ENCODE assay signal across 1 cellular context in genomic region chr13:23748591-23748990, GRCh38.
A peak's percentile ranks its signal among the peaks of the same experiment; 100 is the strongest.
TF ChIP-seq lines count a peak whose summit lies in the region.

No MANE protein-coding gene starts in this region.

TF ChIP-seq in H1, 55 proteins besides CTCF, POLR2A, EP300 and RAD21:
- no peak for TF ChIP-seq CHD7 (IDR thresholded peaks at IDR 0.05; ENCODE audit: insufficient replicate concordance, low read length)
- no peak for TF ChIP-seq GABPA (IDR thresholded peaks at IDR 0.05; ENCODE audit: borderline replicate concordance, insufficient read depth, low read length)
- TF ChIP-seq SP2 (IDR thresholded peaks at IDR 0.05; ENCODE audit: low read length), result no peak
- no peak for TF ChIP-seq NANOG (IDR thresholded peaks at IDR 0.05; ENCODE audit: insufficient read depth, low read depth, low read length, poor library complexity, severe bottlenecking)
- no peak for TF ChIP-seq TAF1 (IDR thresholded peaks at IDR 0.05; ENCODE audit: low read depth, low read length)
- TF ChIP-seq PHF8 (conservative IDR thresholded peaks at IDR 0.05; ENCODE audit: low read depth, low read length), result no peak
- TF ChIP-seq MAX (IDR thresholded peaks at IDR 0.05), result peak; percentile 51; the same call in 1 of the 2 replicates
- TF ChIP-seq RBBP5 (IDR thresholded peaks at IDR 0.05; ENCODE audit: borderline replicate concordance, low read depth, low read length), result no peak
- TF ChIP-seq CEBPB (IDR thresholded peaks at IDR 0.05; ENCODE audit: low read depth, low read length), result no peak
- no peak for TF ChIP-seq POU5F1 (IDR thresholded peaks at IDR 0.05; ENCODE audit: low read depth, low read length)
- TF ChIP-seq E2F6 (IDR thresholded peaks at IDR 0.05), result no peak
- no peak for TF ChIP-seq NRF1 (IDR thresholded peaks at IDR 0.05; ENCODE audit: low read depth, low read length)
- peak; percentile 40; the same call in 1 of the 2 replicates for TF ChIP-seq TEAD4 (IDR thresholded peaks at IDR 0.05; ENCODE audit: low read depth, low read length)
- no peak for TF ChIP-seq SP4 (IDR thresholded peaks at IDR 0.05; ENCODE audit: low read length)
